27 cellular contexts compared by ENCODE assay signal in genomic region chr14:99342204-99342603, GRCh38.
"Had no signal": no experiment of that assay in that cellular context is flagged by ENCODE, and none has a peak within 500 bp of the region (broad histone marks: within the 10 kb centered on the region; RNA-seq: fewer than 3 reads in every experiment).

No MANE protein-coding gene starts in this region.

- H2AFZ ChIP-seq: hepatocyte had no signal

- H3K4me1 Mint-ChIP-seq: naive B cell had no signal

- ATAC-seq: heart right ventricle, left colon, left lung, lower lobe of right lung, pancreas, right cardiac atrium, sciatic nerve had no signal

- H3K9me3 Mint-ChIP-seq: natural killer cell treated with Interleukin-12 subunit alpha and Interleukin-12 subunit beta and Interleukin-15 and Interleukin-18, amount 100 ng/mL, for 72 hours had no signal

- H3K9me3 ChIP-seq: lower lobe of right lung, pancreas, prostate gland, suprapubic skin, thoracic aorta, tibial artery, uterus had no signal

- H3K4me3 Mint-ChIP-seq: mesothelial cell of epicardium; naive B cell; natural killer cell treated with Interleukin-12 subunit alpha and Interleukin-12 subunit beta and Interleukin-15 and Interleukin-18, amount 100 ng/mL, for 72 hours; stimulated activated naive CD8-positive, alpha-beta T cell treated with anti-CD3 and anti-CD28 coated beads, Interleukin-15, Interleukin-2, amounts not matched to agents 100 ng/mL and 50 ng/mL, for 24 hours had no signal

- H3K27me3 ChIP-seq: hepatocyte, tibial artery, uterus had no signal

- H3K27ac Mint-ChIP-seq: mesothelial cell of epicardium; naive B cell; natural killer cell treated with Interleukin-12 subunit alpha and Interleukin-12 subunit beta and Interleukin-15 and Interleukin-18, amount 100 ng/mL, for 72 hours; stimulated activated naive CD8-positive, alpha-beta T cell treated with anti-CD3 and anti-CD28 coated beads, Interleukin-15, Interleukin-2, amounts not matched to agents 100 ng/mL and 50 ng/mL, for 24 hours had no signal

- H3K4me3 ChIP-seq: heart right ventricle, hepatocyte, left lung, lower lobe of right lung, pancreas, prostate gland, skin epidermis, suprapubic skin, thoracic aorta, tibial artery, uterus had no signal

- H3K36me3 Mint-ChIP-seq: mesothelial cell of epicardium; naive B cell; natural killer cell treated with Interleukin-12 subunit alpha and Interleukin-12 subunit beta and Interleukin-15 and Interleukin-18, amount 100 ng/mL, for 72 hours had no signal

- DNase-seq: heart right ventricle; left colon; left lung; lower lobe of right lung; mammary epithelial cell; mesendoderm; naive B cell; pancreas; retina; right cardiac atrium; stimulated activated CD4-positive, alpha-beta T cell treated with anti-CD3 and anti-CD28 coated beads, Interleukin-12 subunit alpha, Interleukin-12 subunit beta, amount 100 ng/mL, for 4 hours; stimulated activated CD4-positive, alpha-beta T cell treated with anti-CD3 and anti-CD28 coated beads, Interleukin-15, amount 100 ng/mL, for 24 hours; stimulated activated CD4-positive, alpha-beta T cell treated with anti-CD3 and anti-CD28 coated beads, Interleukin-2, amount 100 ng/mL, for 24 hours; stimulated activated CD4-positive, alpha-beta T cell treated with anti-CD3 and anti-CD28 coated beads, Interleukin-4, amount 100 ng/mL, for 1 hour; stimulated activated naive CD4-positive, alpha-beta T cell; tibial artery; trophoblast cell; uterus had no signal

- H3K4me2 ChIP-seq: hepatocyte had no signal

- H3K27ac ChIP-seq: heart right ventricle, hepatocyte, left lung, lower lobe of right lung, pancreas, prostate gland, skin epidermis, suprapubic skin, thoracic aorta, tibial artery, uterus had no signal

- H3K4me1 ChIP-seq: heart right ventricle, left lung, lower lobe of right lung, prostate gland, suprapubic skin, tibial artery, uterus had no signal

- H3K36me3 ChIP-seq: heart right ventricle, left lung, lower lobe of right lung, pancreas, prostate gland, suprapubic skin, thoracic aorta, tibial artery, uterus had no signal
